Comparison of ENCODE assay signal across 8 cellular contexts in the genomic region with DNA sequence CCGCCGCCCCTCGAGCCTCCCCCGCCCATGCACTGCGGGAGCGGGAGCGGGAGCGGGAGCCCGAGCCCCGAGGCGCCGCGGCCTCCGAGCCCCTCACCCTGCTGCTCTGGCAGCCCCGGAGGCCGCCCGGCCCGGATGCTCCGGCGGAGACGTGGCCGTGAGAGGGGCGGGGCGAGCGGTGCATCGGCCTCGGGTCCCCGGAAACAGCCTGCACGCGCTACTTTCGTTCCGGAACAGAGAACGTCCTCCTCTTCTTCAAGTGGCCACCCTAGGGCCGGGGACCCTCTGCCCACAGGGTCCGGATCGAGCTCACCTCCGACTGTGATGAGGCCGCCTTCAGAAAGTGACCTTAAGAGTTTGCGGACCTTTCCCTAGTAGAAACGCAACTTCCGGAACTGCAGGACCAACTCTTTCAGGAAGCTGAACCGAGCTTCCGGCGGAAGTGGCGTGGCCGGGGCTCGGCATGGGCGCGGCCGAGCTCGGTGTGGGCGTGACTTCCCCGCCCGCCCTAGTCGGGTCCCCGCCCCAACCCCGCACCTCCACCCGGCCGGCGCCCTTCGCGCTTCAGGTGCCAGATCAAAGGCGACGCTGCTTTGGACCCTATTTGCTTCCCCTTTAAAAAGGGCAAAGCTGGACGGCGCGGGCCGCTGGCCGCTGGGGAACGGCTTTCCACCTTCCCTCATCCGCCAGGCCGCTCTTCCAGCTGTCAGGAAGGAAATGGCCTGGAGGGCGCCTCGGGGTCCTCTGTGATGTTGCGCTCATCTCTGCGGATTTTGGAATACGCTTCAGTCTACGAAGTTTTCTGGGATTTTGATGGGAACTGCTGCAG. TPM values are rescaled to one million over a fixed set of nuclear protein-coding genes. Genes with fewer than 3 reads are reported as not detected.
DNase-seq lines count a peak whose midpoint lies in the region; ATAC-seq and TF ChIP-seq lines count a peak whose summit lies in the region.

GOLGA3 (minus strand) TSS at position 164 of the 829 bp plus-strand sequence. CDS start 6,741 bp downstream, outside the sequence.

- H3K36me3 ChIP-seq in adrenal gland (replicated peaks in 1 of 2) (peaks cover 0 to 23% of the 10 kb centered on the region in 2 donors), upper lobe of left lung (peaks cover 0 to 37% (median 24%) of the 10 kb centered on the region in 4 donors)

- ATAC-seq in HG02870 (IDR thresholded peaks at IDR 0.05; ENCODE audit: unreplicated experiment) (peak; percentile 82), left cardiac atrium (peak; percentile 97 to 98), upper lobe of left lung (ENCODE audit: low FRiP score in 2 of 2) (peak; percentile 96 to 98)

- peaks cover 8 to 24% of the 10 kb centered on the region in 2 donors for H3K4me1 ChIP-seq in adrenal gland (replicated peaks in 1 of 2)
- H3K4me1 ChIP-seq in upper lobe of left lung = peaks cover 17 to 37% (median 19%) of the 10 kb centered on the region in 4 donors

- H3K9me3 ChIP-seq in adrenal gland (replicated peaks in 1 of 3) (no peaks in the 10 kb centered on the region), upper lobe of left lung (peaks cover 0 to 5% (median 0%) of the 10 kb centered on the region in 4 donors)

- intact Hi-C loops in adrenal gland (cut with DNase I) = no loop called here
- intact Hi-C loops in left cardiac atrium (cut with DNase I) = no loop called here
- intact Hi-C loops in posterior vena cava (cut with DNase I) = no loop called here

- in situ Hi-C loops in GM13977 (cut with MboI; ENCODE audit: low pct_unique_long_range_greater_than_20kb, low sequenced_read_pairs, unreplicated experiment) = no loop called here

- DNase-seq in GM13977 (ENCODE audit: low spot score) = peak; percentile 99
- peak; percentile 62 for DNase-seq in NCI-H146 treated with DMSO at 0.1 percent for 48 hours (lab: John Stamatoyannopoulos, UW; ENCODE audit: unreplicated experiment)
- peak; percentile 92 to 97 (median 94) for DNase-seq in T-helper 1 cell
- peak; percentile 90 to 96 (median 93) for DNase-seq in adrenal gland
- DNase-seq in left cardiac atrium = peak; percentile 95
- peak; percentile 98 for DNase-seq in posterior vena cava (ENCODE audit: low spot score)
- DNase-seq in upper lobe of left lung = peak; percentile 95 to 98

- peak within 1 kb of the TSS; percentile 84 to 99 (median 95) for H3K27ac ChIP-seq in adrenal gland
- peak within 1 kb of the TSS; percentile 97 to 99 (median 98) for H3K27ac ChIP-seq in upper lobe of left lung

- H3K4me3 ChIP-seq in adrenal gland = peak within 1 kb of the TSS; percentile 22 to 93 (median 70)
- H3K4me3 ChIP-seq in upper lobe of left lung = peak within 1 kb of the TSS; percentile 65 to 98 (median 92)

- H3K27me3 ChIP-seq in adrenal gland (no peaks in the 10 kb centered on the region), upper lobe of left lung (peaks cover 0 to 4% (median 0%) of the 10 kb centered on the region in 4 donors)

- peak; percentile 44 to 54 for TF ChIP-seq POLR2A in adrenal gland (IDR thresholded peaks at IDR 0.05)
- peak; percentile 48 to 76 (median 73) for TF ChIP-seq POLR2A in upper lobe of left lung (IDR thresholded peaks at IDR 0.05)

- 1 to 15% (median 3%) methylated on average over 13 to 78 of the region's 78 CpGs for WGBS in adrenal gland, 4 donors
- WGBS in upper lobe of left lung, 2 donors = 7 to 10% methylated on average over 7 to 30 of the region's 78 CpGs

- TF ChIP-seq CTCF in GM13977 (IDR thresholded peaks at IDR 0.05; ENCODE audit: extremely low read depth, insufficient read depth, missing control alignments) = no peak
- TF ChIP-seq CTCF in adrenal gland (IDR thresholded peaks at IDR 0.05) = peak in 2 of 6 experiments; percentile 6 to 15
- TF ChIP-seq CTCF in upper lobe of left lung (IDR thresholded peaks at IDR 0.05) = peak in 2 of 6 experiments; percentile 26 to 44

- peak in 1 of 4 donors; percentile 45 for TF ChIP-seq EP300 in upper lobe of left lung (IDR thresholded peaks at IDR 0.05)

RNA-seq across cellular contexts. Expression of gene GOLGA3, which starts in this region (rescaled TPM):
- total RNA-seq in adrenal gland (10 to 100 TPM; 36.8 to 83.5 (median 60.0) TPM), left cardiac atrium (10 to 100 TPM; 37.9 to 50.3 TPM), posterior vena cava (100 to 1,000 TPM in 1 of 2 donors, 10 to 100 TPM in 1; 66.6 to 102 TPM), upper lobe of left lung (100 to 1,000 TPM in 1 of 6 donors, 10 to 100 TPM in 5; 53.8 to 116 (median 77.9) TPM)
- 10 to 100 TPM; 11.7 to 30.1 (median 20.3) TPM for polyA plus RNA-seq in adrenal gland

Comparison
In these comparisons a context has a peak if more than half of its experiments do, and no peak if none do; other contexts are left out.
1. Peak in every context shown above with its lines: DNase-seq, ATAC-seq, H3K4me3 ChIP-seq and H3K27ac ChIP-seq.